ENCODE assay signal across 9 cellular contexts in the genomic region with DNA sequence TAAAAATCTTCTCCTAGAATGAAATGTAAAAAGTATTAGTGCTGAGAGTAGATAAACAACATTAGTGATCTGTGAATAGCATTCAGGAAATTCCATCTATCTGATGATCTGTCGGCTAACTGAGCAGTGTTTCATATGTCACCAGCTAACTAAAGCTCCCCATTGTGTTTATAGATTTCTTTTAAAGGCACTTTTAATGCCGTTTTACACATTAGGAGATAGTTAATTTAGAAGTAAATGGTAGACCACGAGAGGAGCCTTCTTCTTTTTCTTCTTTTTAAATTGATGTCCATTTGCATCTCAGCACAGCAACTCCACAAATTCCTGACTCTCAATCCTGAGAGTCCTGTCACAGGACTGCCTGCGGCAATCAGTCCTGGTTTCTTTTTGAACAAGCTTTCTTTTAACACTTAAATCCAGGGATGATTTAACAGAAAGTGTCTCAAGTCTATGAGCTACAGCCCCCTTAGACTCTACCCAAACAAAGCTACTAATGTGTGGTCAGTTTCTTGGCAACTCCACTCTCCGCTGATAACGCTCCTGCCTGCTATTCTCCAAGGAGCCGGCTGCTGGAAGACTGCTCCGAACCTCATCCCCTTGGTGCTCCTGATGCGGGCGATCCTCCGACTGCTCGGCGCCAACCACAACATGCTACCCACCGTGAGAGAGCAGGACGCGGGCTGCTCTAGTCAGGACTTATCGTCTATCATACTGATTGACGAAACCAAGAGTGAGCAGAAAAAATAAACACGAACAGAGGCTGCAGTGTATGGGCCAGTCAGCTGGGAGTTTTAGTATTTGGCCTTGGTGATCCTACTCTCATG.
DNase-seq lines count a peak whose midpoint lies in the region; ATAC-seq and TF ChIP-seq lines count a peak whose summit lies in the region.
"Had no signal": no experiment of that assay in that cellular context is flagged by ENCODE, and none has a peak within 500 bp of the region (broad histone marks: within the 10 kb centered on the region; RNA-seq: fewer than 3 reads in every experiment).

No MANE protein-coding gene starts in this region.

- DNase-seq in HT1080 (ENCODE audit: low read depth) (peak; percentile 75), chondrocyte (ENCODE audit: low spot score) (no peak), kidney tubule cell (ENCODE audit: low spot score) (peak; percentile 52)
- no peak for DNase-seq in stimulated activated naive B cell treated with anti-CD40 and anti-IgM and Interleukin-4, amounts not matched to agents 10 μg/mL and 1 μg/mL and 100 μg/mL, for 72 hours
- no peak for DNase-seq in activated CD8-positive, alpha-beta memory T cell treated with anti-CD3 and anti-CD28 coated beads, Interleukin-2, amount 50 U/mL, for 48 hours
- DNase-seq: SHP77 treated with DMSO at 0.1 percent for 48 hours had no signal

- H3K27me3 Mint-ChIP-seq in chondrocyte (ENCODE audit: low read depth): no peaks in the 10 kb centered on the region
- peaks cover 13 to 29% of the 10 kb centered on the region in 2 donors for H3K27me3 Mint-ChIP-seq in stimulated activated naive B cell treated with anti-CD40 and anti-IgM and Interleukin-4, amounts not matched to agents 10 μg/mL and 1 μg/mL and 100 μg/mL, for 72 hours

- peak overlapping the region; percentile 89 for H3K4me3 Mint-ChIP-seq in chondrocyte (ENCODE audit: unreplicated experiment)
- peak overlapping the region; percentile 65 to 69 for H3K4me3 Mint-ChIP-seq in stimulated activated naive B cell treated with anti-CD40 and anti-IgM and Interleukin-4, amounts not matched to agents 10 μg/mL and 1 μg/mL and 100 μg/mL, for 72 hours

- peak overlapping the region; percentile 98 for H3K27ac Mint-ChIP-seq in chondrocyte (ENCODE audit: unreplicated experiment)
- no peak overlapping the region for H3K27ac Mint-ChIP-seq in stimulated activated naive B cell treated with anti-CD40 and anti-IgM and Interleukin-4, amounts not matched to agents 10 μg/mL and 1 μg/mL and 100 μg/mL, for 72 hours

- no peaks in the 10 kb centered on the region for H3K36me3 Mint-ChIP-seq in chondrocyte (ENCODE audit: low read depth)
- no peaks in the 10 kb centered on the region for H3K36me3 Mint-ChIP-seq in stimulated activated naive B cell treated with anti-CD40 and anti-IgM and Interleukin-4, amounts not matched to agents 10 μg/mL and 1 μg/mL and 100 μg/mL, for 72 hours

- ATAC-seq in stimulated activated naive B cell treated with anti-CD40 and anti-IgM and Interleukin-4, amounts not matched to agents 10 μg/mL and 1 μg/mL and 100 μg/mL, for 72 hours (replicated peaks): peak in 1 of 2 donors; percentile 12
- ATAC-seq in HG03097 (IDR thresholded peaks at IDR 0.05; ENCODE audit: low FRiP score, unreplicated experiment) (no peak), HG03521 (IDR thresholded peaks at IDR 0.05; ENCODE audit: unreplicated experiment) (no peak), GM18868 (IDR thresholded peaks at IDR 0.05; ENCODE audit: unreplicated experiment) (no peak)

- H3K4me1 Mint-ChIP-seq in chondrocyte (ENCODE audit: low read depth): peaks cover 53% of the 10 kb centered on the region
- H3K4me1 Mint-ChIP-seq in stimulated activated naive B cell treated with anti-CD40 and anti-IgM and Interleukin-4, amounts not matched to agents 10 μg/mL and 1 μg/mL and 100 μg/mL, for 72 hours: peaks cover 4 to 12% of the 10 kb centered on the region in 2 donors

- TF ChIP-seq CTCF in chondrocyte (IDR thresholded peaks at IDR 0.05): no peak

- H3K9me3 Mint-ChIP-seq in chondrocyte (ENCODE audit: low read depth): no peaks in the 10 kb centered on the region
- H3K9me3 Mint-ChIP-seq in stimulated activated naive B cell treated with anti-CD40 and anti-IgM and Interleukin-4, amounts not matched to agents 10 μg/mL and 1 μg/mL and 100 μg/mL, for 72 hours: no peaks in the 10 kb centered on the region

Comparison
In these comparisons a context has a peak if more than half of its experiments do, and no peak if none do; other contexts are left out.
1. DNase-seq: peak in HT1080 (single experiment) and kidney tubule cell (single experiment); none in chondrocyte (single experiment), stimulated activated naive B cell treated with anti-CD40 and anti-IgM and Interleukin-4, amounts not matched to agents 10 μg/mL and 1 μg/mL and 100 μg/mL, for 72 hours (single experiment) and activated CD8-positive, alpha-beta memory T cell treated with anti-CD3 and anti-CD28 coated beads, Interleukin-2, amount 50 U/mL, for 48 hours (single experiment).